ENCODE assay signal across 17 cellular contexts in genomic region chr6:16840725-16841124, GRCh38.
DNase-seq lines count a peak whose midpoint lies in the region; ATAC-seq, FAIRE-seq and TF ChIP-seq lines count a peak whose summit lies in the region.
"Had no signal": no experiment of that assay in that cellular context is flagged by ENCODE, and none has a peak within 500 bp of the region (broad histone marks: within the 10 kb centered on the region; RNA-seq: fewer than 3 reads in every experiment).

No MANE protein-coding gene starts in this region.

- H3K27ac ChIP-seq in cingulate gyrus (ENCODE audit: low read depth, low read length) (peak overlapping the region; percentile 12), heart left ventricle (no peak overlapping the region)
- H3K27ac ChIP-seq: gastrocnemius medialis, Peyer's patch had no signal

- no peaks in the 10 kb centered on the region for H3K9me3 Mint-ChIP-seq in activated naive CD4-positive, alpha-beta T cell treated with anti-CD3 and anti-CD28 coated beads, Interleukin-2, amount 50 U/mL, for 72 hours
- H3K9me3 Mint-ChIP-seq: activated CD4-positive, alpha-beta memory T cell treated with anti-CD3 and anti-CD28 coated beads, Interleukin-2, amount 10 ng/mL, durations not matched to agents 7 days and 5 days; activated T-helper 1 cell treated with anti-CD3 and anti-CD28 coated beads, Interleukin-12 subunit alpha, Interleukin-12 subunit beta, Interleukin-2, Interleukin-4 antibody, amounts not matched to agents 30 ng/mL and 10 ng/mL and 1 ng/mL, durations not matched to agents 14 hours and 24 hours and 36 hours; nephron progenitor cell had no signal

- DNase-seq in heart left ventricle (no peak), urothelium cell line (ENCODE audit: low spot score) (no peak), NCI-H2196 (lab: John Stamatoyannopoulos, UW; ENCODE audit: unreplicated experiment) (no peak)
- no peak for DNase-seq in activated naive CD4-positive, alpha-beta T cell treated with anti-CD3 and anti-CD28 coated beads, Interleukin-2, amount 50 U/mL, for 72 hours (ENCODE audit: low spot score in 2 of 2)
- DNase-seq: activated CD4-positive, alpha-beta memory T cell treated with anti-CD3 and anti-CD28 coated beads, Interleukin-2, amount 10 ng/mL, durations not matched to agents 7 days and 5 days; amniotic stem cell; cerebellar nuclear complex; gastrocnemius medialis; nephron progenitor cell; Peyer's patch; retina; substantia nigra had no signal

- H3K4me1 ChIP-seq in heart left ventricle: peaks cover 0 to 26% (median 10%) of the 10 kb centered on the region in 12 donors
- H3K4me1 ChIP-seq: Peyer's patch had no signal

- H3K4me3 ChIP-seq in heart left ventricle: no peak overlapping the region
- H3K4me3 ChIP-seq: gastrocnemius medialis, lung, Peyer's patch had no signal

- no peak for TF ChIP-seq CTCF in heart left ventricle (IDR thresholded peaks at IDR 0.05)

- TF ChIP-seq POLR2A in heart left ventricle (IDR thresholded peaks at IDR 0.05): no peak

- intact Hi-C loops in heart left ventricle (cut with DNase I): no loop called here

- H3K9me3 ChIP-seq in heart left ventricle: no peaks in the 10 kb centered on the region
- H3K9me3 ChIP-seq: gastrocnemius medialis, Peyer's patch had no signal

- peak; percentile 39 for ATAC-seq in GM18858 (IDR thresholded peaks at IDR 0.05; ENCODE audit: unreplicated experiment)
- peak; percentile 48 for ATAC-seq in HG02885 (IDR thresholded peaks at IDR 0.05; ENCODE audit: poor library complexity, unreplicated experiment)
- ATAC-seq in heart left ventricle: no peak
- no peak for ATAC-seq in activated naive CD4-positive, alpha-beta T cell treated with anti-CD3 and anti-CD28 coated beads, Interleukin-2, amount 50 U/mL, for 72 hours
- ATAC-seq: gastrocnemius medialis had no signal

- H3K36me3 ChIP-seq in heart left ventricle: no peaks in the 10 kb centered on the region
- H3K36me3 ChIP-seq: gastrocnemius medialis, Peyer's patch had no signal

- no peaks in the 10 kb centered on the region for H3K27me3 ChIP-seq in heart left ventricle
- H3K27me3 ChIP-seq: gastrocnemius medialis, Peyer's patch had no signal

- 48 to 56% (median 51%) methylated on average over 2 of the region's 2 CpGs for WGBS in heart left ventricle, 4 donors

- no peak for FAIRE-seq in urothelium cell line (lab: Jason Lieb, UNC)

- no peaks in the 10 kb centered on the region for H3K36me3 Mint-ChIP-seq in activated naive CD4-positive, alpha-beta T cell treated with anti-CD3 and anti-CD28 coated beads, Interleukin-2, amount 50 U/mL, for 72 hours

- no peak overlapping the region for H3K27ac Mint-ChIP-seq in activated naive CD4-positive, alpha-beta T cell treated with anti-CD3 and anti-CD28 coated beads, Interleukin-2, amount 50 U/mL, for 72 hours
- H3K27ac Mint-ChIP-seq: activated CD4-positive, alpha-beta memory T cell treated with anti-CD3 and anti-CD28 coated beads, Interleukin-2, amount 10 ng/mL, durations not matched to agents 7 days and 5 days; activated T-helper 1 cell treated with anti-CD3 and anti-CD28 coated beads, Interleukin-12 subunit alpha, Interleukin-12 subunit beta, Interleukin-2, Interleukin-4 antibody, amounts not matched to agents 30 ng/mL and 10 ng/mL and 1 ng/mL, durations not matched to agents 14 hours and 24 hours and 36 hours had no signal

Comparison
In these comparisons a context has a peak if more than half of its experiments do, and no peak if none do; other contexts are left out.
1. ATAC-seq: peak in GM18858 (single experiment) and HG02885 (single experiment); none in heart left ventricle (0 of 4) and activated naive CD4-positive, alpha-beta T cell treated with anti-CD3 and anti-CD28 coated beads, Interleukin-2, amount 50 U/mL, for 72 hours (0 of 2).